8 cellular contexts compared by ENCODE assay signal in genomic region chr19:584240-585001, GRCh38. TPM values are rescaled to one million over a fixed set of nuclear protein-coding genes. Genes with fewer than 3 reads are reported as not detected.
DNase-seq lines count a peak whose midpoint lies in the region; ATAC-seq, FAIRE-seq and TF ChIP-seq lines count a peak whose summit lies in the region.

No MANE protein-coding gene starts in this region.

- H3K9me1 ChIP-seq in endothelial cell of umbilical vein (replicated peaks; ENCODE audit: control insufficient read depth, extremely low read depth, insufficient read depth, low read length): no peaks in the 10 kb centered on the region

- H4K20me1 ChIP-seq in endothelial cell of umbilical vein (replicated peaks; ENCODE audit: control insufficient read depth, extremely low read depth, insufficient read depth, low read length) (no peaks in the 10 kb centered on the region), neural cell (ENCODE audit: insufficient read depth) (no peaks in the 10 kb centered on the region)

- H3K4me2 ChIP-seq in endothelial cell of umbilical vein (ENCODE audit: insufficient read depth, low read length) (no peak overlapping the region), neural cell (ENCODE audit: low read length) (no peak overlapping the region)

- no peak overlapping the region for H2AFZ ChIP-seq in endothelial cell of umbilical vein (ENCODE audit: low read depth, low read length)
- no peak overlapping the region for H2AFZ ChIP-seq in neural cell (ENCODE audit: low read depth, low read length)

- H3K4me1 ChIP-seq in endothelial cell of umbilical vein (ENCODE audit: control insufficient read depth, extremely low read depth, insufficient read depth, low read length): no peaks in the 10 kb centered on the region

- POLR2A ChIA-PET in endothelial cell of umbilical vein (lab: Charles Lee): interaction anchor here (1.0 to 1.2 kb wide), 2 partner anchors 8 to 10 kb away, joined by 3 to 4 read pairs; no protein-coding TSS in a partner anchor

- H3K9me3 ChIP-seq in endothelial cell of umbilical vein (replicated peaks; ENCODE audit: control insufficient read depth, insufficient read depth, low read length): no peaks in the 10 kb centered on the region
- no peaks in the 10 kb centered on the region for H3K9me3 ChIP-seq in neural cell (ENCODE audit: low read length)

- BruUV-seq in endothelial cell of umbilical vein (replicated peaks; lab: Mats Ljungman, UMichigan): no TSS peak

- TF ChIP-seq EP300 in neural cell (conservative IDR thresholded peaks at IDR 0.05; ENCODE audit: poor library complexity, severe bottlenecking): no peak

- H3K27ac ChIP-seq in endothelial cell of umbilical vein (ENCODE audit: insufficient read depth, low read depth, low read length) (no peak overlapping the region), neural cell (ENCODE audit: low read length) (no peak overlapping the region)

- no peak for TF ChIP-seq POLR2A in NB4 (IDR thresholded peaks at IDR 0.05; ENCODE audit: extremely low read depth, insufficient read length)
- peak; percentile 20 for TF ChIP-seq POLR2A in endothelial cell of umbilical vein (IDR thresholded peaks at IDR 0.05; ENCODE audit: low read depth, low read length)

- peak; percentile 47 for TF ChIP-seq RAD21 in neural cell (conservative IDR thresholded peaks at IDR 0.05)

- peaks cover 9% of the 10 kb centered on the region for H3K79me2 ChIP-seq in endothelial cell of umbilical vein (ENCODE audit: control insufficient read depth, insufficient read depth, low read length)
- no peaks in the 10 kb centered on the region for H3K79me2 ChIP-seq in neural cell (replicated peaks; ENCODE audit: insufficient read depth, low read length)

- H3K27me3 ChIP-seq in endothelial cell of umbilical vein (ENCODE audit: control insufficient read depth in 2 of 2, insufficient read depth in 2 of 2, low read length in 2 of 2): peaks cover 8 to 9% of the 10 kb centered on the region in 2 experiments
- peaks cover 9% of the 10 kb centered on the region for H3K27me3 ChIP-seq in neural cell (ENCODE audit: insufficient read depth, low read depth, low read length)

- ATAC-seq in HG03520 (IDR thresholded peaks at IDR 0.05; ENCODE audit: unreplicated experiment): no peak

- CTCF ChIA-PET in endothelial cell of umbilical vein (lab: Charles Lee): interaction anchor here (0.6 to 2.6 kb wide), 18 partner anchors 9 to 150 kb away, joined by 3 to 21 read pairs (median 6); partner anchors contain the start of genes BSG and RNF126

- H3K36me3 ChIP-seq in endothelial cell of umbilical vein (ENCODE audit: control insufficient read depth in 2 of 2, extremely low read depth in 1 of 2, insufficient read depth in 2 of 2, low read length in 2 of 2): peaks cover 2 to 25% of the 10 kb centered on the region in 2 experiments
- H3K36me3 ChIP-seq in neural cell (ENCODE audit: insufficient read depth, low read length): peaks cover 6% of the 10 kb centered on the region

- TF ChIP-seq CTCF in GM10266 (IDR thresholded peaks at IDR 0.05; ENCODE audit: control insufficient read depth, insufficient read depth, low read depth, missing control alignments) (peak; percentile 90), NB4 (IDR thresholded peaks at IDR 0.05; ENCODE audit: low read depth, low read length) (peak; percentile 73), endothelial cell of umbilical vein (IDR thresholded peaks at IDR 0.05; ENCODE audit: extremely low read depth in 1 of 2, insufficient read depth in 1 of 2, low read depth in 1 of 2, low read length in 2 of 2) (peak; percentile 98), neural cell (IDR thresholded peaks at IDR 0.05; ENCODE audit: poor library complexity, severe bottlenecking) (peak; percentile 69)

- peak; percentile 91 for DNase-seq in GM10266 (ENCODE audit: extremely low spot score)
- DNase-seq in NB4 (ENCODE audit: low read depth): peak; percentile 64
- DNase-seq in activated CD8-positive, alpha-beta memory T cell treated with anti-CD3 and anti-CD28 coated beads, Interleukin-2, amount 50 U/mL, for 4 hours: peak; percentile 70
- peak; percentile 44 for DNase-seq in endothelial cell of umbilical vein (ENCODE audit: low read depth, low spot score)
- peak; percentile 52 for DNase-seq in urothelium cell line (ENCODE audit: low spot score)
- DNase-seq in SKM-1 (lab: John Stamatoyannopoulos, UW; ENCODE audit: unreplicated experiment): no peak

- intact Hi-C loops in endothelial cell of umbilical vein (cut with micrococcal nuclease): loop anchor here (2.0 kb wide), 2 partner anchors 78 to 150 kb away; partner anchors contain the start of gene RNF126

- H3K4me3 ChIP-seq in NB4 (ENCODE audit: low read depth, low read length) (no peak overlapping the region), endothelial cell of umbilical vein (replicated peaks in 1 of 3; ENCODE audit: insufficient read depth in 1 of 3, low read depth in 1 of 3, low read length in 3 of 3) (no peak overlapping the region), neural cell (ENCODE audit: low read length) (no peak overlapping the region)

- H3K9me2 ChIP-seq in neural cell (ENCODE audit: insufficient read depth, low read length): no peaks in the 10 kb centered on the region

- dilution Hi-C loops in endothelial cell of umbilical vein (cut with MboI; ENCODE audit: extremely low pct_ligation_motif_present, low sequenced_read_pairs): no loop called here

- peak; percentile 70 for FAIRE-seq in endothelial cell of umbilical vein (lab: Jason Lieb, UNC)
- no peak for FAIRE-seq in urothelium cell line (lab: Jason Lieb, UNC)

- H3K9ac ChIP-seq in endothelial cell of umbilical vein (replicated peaks; ENCODE audit: extremely low read depth, insufficient read depth, low read length): no peak overlapping the region
- no peak overlapping the region for H3K9ac ChIP-seq in neural cell (ENCODE audit: low read length)

- no peaks in the 10 kb centered on the region for H3F3A ChIP-seq in neural cell (ENCODE audit: insufficient read depth, low read length, poor library complexity, severe bottlenecking)

TF ChIP-seq in endothelial cell of umbilical vein, 7 proteins besides CTCF, POLR2A, EP300 and RAD21 (continues in another document):
- no peak for TF ChIP-seq MYC (IDR thresholded peaks at IDR 0.05; ENCODE audit: low read depth, low read length)

RNA-seq across cellular contexts. Expression of gene HCN2, which starts 5.3 kb away (rescaled TPM):
- total RNA-seq in endothelial cell of umbilical vein: 0.37 and 0.53 TPM in 2 replicates
- polyA plus RNA-seq in endothelial cell of umbilical vein (0.18 TPM in 2 replicates), neural cell (4.7 and 6.4 TPM in 2 replicates)
- polyA plus RNA-seq in endothelial cell of umbilical vein (2011; cell fraction: cytosol; rRNA removed): 0.27 and 0.31 TPM in 2 replicates
- polyA plus RNA-seq in endothelial cell of umbilical vein (2011; cell fraction: nucleus; rRNA removed): 0.27 and 0.30 TPM in 2 replicates
- polyA plus RNA-seq in endothelial cell of umbilical vein (2012): 1.1 and 1.7 TPM in 2 replicates
- polyA minus RNA-seq in endothelial cell of umbilical vein (0.15 and 0.32 TPM in 2 replicates), neural cell (12.6 and 13.9 TPM in 2 replicates)
- polyA minus RNA-seq in endothelial cell of umbilical vein (2011; cell fraction: cytosol; rRNA and poly(A)+ RNA removed): 8.2 TPM
- 0.24 and 0.29 TPM in 2 replicates for polyA minus RNA-seq in endothelial cell of umbilical vein (2011; cell fraction: nucleus; rRNA and poly(A)+ RNA removed)

RNA-seq across cellular contexts. Expression of gene BSG, which starts 12.0 kb away (rescaled TPM):
- total RNA-seq in endothelial cell of umbilical vein: 466 and 485 TPM in 2 replicates
- polyA plus RNA-seq in endothelial cell of umbilical vein: 661 and 823 TPM in 2 replicates
- 394 and 493 TPM in 2 replicates for polyA plus RNA-seq in endothelial cell of umbilical vein (2011; cell fraction: cytosol; rRNA removed)
- polyA plus RNA-seq in endothelial cell of umbilical vein (2011; cell fraction: nucleus; rRNA removed): 207 and 221 TPM in 2 replicates
- polyA plus RNA-seq in endothelial cell of umbilical vein (2012): 344 and 487 TPM in 2 replicates
- polyA minus RNA-seq in endothelial cell of umbilical vein: 236 and 243 TPM in 2 replicates
- polyA minus RNA-seq in endothelial cell of umbilical vein (2011; cell fraction: cytosol; rRNA and poly(A)+ RNA removed): 264 TPM
- polyA minus RNA-seq in endothelial cell of umbilical vein (2011; cell fraction: nucleus; rRNA and poly(A)+ RNA removed): 45.2 and 64.3 TPM in 2 replicates
- 209 and 214 TPM in 2 replicates for polyA plus RNA-seq in neural cell
- polyA minus RNA-seq in neural cell: 142 and 143 TPM in 2 replicates

RNA-seq across cellular contexts. Expression of gene GZMM, which starts 40.6 kb away (rescaled TPM):
- not detected in 2 replicates for total RNA-seq in endothelial cell of umbilical vein
- polyA plus RNA-seq in endothelial cell of umbilical vein: not detected in 2 replicates
- not detected in 2 replicates for polyA plus RNA-seq in endothelial cell of umbilical vein (2011; cell fraction: cytosol; rRNA removed)
- 0.15 and 0.17 TPM in 2 replicates for polyA plus RNA-seq in endothelial cell of umbilical vein (2011; cell fraction: nucleus; rRNA removed)
- polyA plus RNA-seq in endothelial cell of umbilical vein (2012): not detected in 2 replicates
- polyA minus RNA-seq in endothelial cell of umbilical vein: not detected in 2 replicates
- not detected for polyA minus RNA-seq in endothelial cell of umbilical vein (2011; cell fraction: cytosol; rRNA and poly(A)+ RNA removed)
- not detected in 2 replicates for polyA minus RNA-seq in endothelial cell of umbilical vein (2011; cell fraction: nucleus; rRNA and poly(A)+ RNA removed)
- 0.38 and 0.72 TPM in 2 replicates for polyA plus RNA-seq in neural cell
- polyA minus RNA-seq in neural cell: not detected in 2 replicates

RNA-seq across cellular contexts. Expression of gene POLRMT, which starts 48.9 kb away (rescaled TPM):
- 46.7 and 50.6 TPM in 2 replicates for total RNA-seq in endothelial cell of umbilical vein
- polyA plus RNA-seq in endothelial cell of umbilical vein (38.9 and 50.8 TPM in 2 replicates), neural cell (28.3 TPM in 2 replicates)
- 14.6 and 23.5 TPM in 2 replicates for polyA plus RNA-seq in endothelial cell of umbilical vein (2011; cell fraction: cytosol; rRNA removed)
- 92.7 and 128 TPM in 2 replicates for polyA plus RNA-seq in endothelial cell of umbilical vein (2011; cell fraction: nucleus; rRNA removed)
- polyA plus RNA-seq in endothelial cell of umbilical vein (2012): 45.1 and 59.0 TPM in 2 replicates
- polyA minus RNA-seq in endothelial cell of umbilical vein (39.6 and 56.0 TPM in 2 replicates), neural cell (28.6 and 31.9 TPM in 2 replicates)
- 72.6 TPM for polyA minus RNA-seq in endothelial cell of umbilical vein (2011; cell fraction: cytosol; rRNA and poly(A)+ RNA removed)
- polyA minus RNA-seq in endothelial cell of umbilical vein (2011; cell fraction: nucleus; rRNA and poly(A)+ RNA removed): 19.3 and 29.1 TPM in 2 replicates

RNA-seq across cellular contexts. Expression of gene CDC34, which starts 52.9 kb away (rescaled TPM):
- 92.9 and 93.2 TPM in 2 replicates for total RNA-seq in endothelial cell of umbilical vein
- polyA plus RNA-seq in endothelial cell of umbilical vein (90.4 and 101 TPM in 2 replicates), neural cell (155 and 172 TPM in 2 replicates)
- polyA plus RNA-seq in endothelial cell of umbilical vein (2011; cell fraction: cytosol; rRNA removed): 56.6 and 83.2 TPM in 2 replicates
- 47.0 and 48.3 TPM in 2 replicates for polyA plus RNA-seq in endothelial cell of umbilical vein (2011; cell fraction: nucleus; rRNA removed)
- 52.7 and 77.2 TPM in 2 replicates for polyA plus RNA-seq in endothelial cell of umbilical vein (2012)
- polyA minus RNA-seq in endothelial cell of umbilical vein (36.6 and 42.9 TPM in 2 replicates), neural cell (55.0 and 68.7 TPM in 2 replicates)
- polyA minus RNA-seq in endothelial cell of umbilical vein (2011; cell fraction: cytosol; rRNA and poly(A)+ RNA removed): 46.1 TPM
- 12.1 and 26.2 TPM in 2 replicates for polyA minus RNA-seq in endothelial cell of umbilical vein (2011; cell fraction: nucleus; rRNA and poly(A)+ RNA removed)
